10 cellular contexts compared by ENCODE assay signal in the genomic region with DNA sequence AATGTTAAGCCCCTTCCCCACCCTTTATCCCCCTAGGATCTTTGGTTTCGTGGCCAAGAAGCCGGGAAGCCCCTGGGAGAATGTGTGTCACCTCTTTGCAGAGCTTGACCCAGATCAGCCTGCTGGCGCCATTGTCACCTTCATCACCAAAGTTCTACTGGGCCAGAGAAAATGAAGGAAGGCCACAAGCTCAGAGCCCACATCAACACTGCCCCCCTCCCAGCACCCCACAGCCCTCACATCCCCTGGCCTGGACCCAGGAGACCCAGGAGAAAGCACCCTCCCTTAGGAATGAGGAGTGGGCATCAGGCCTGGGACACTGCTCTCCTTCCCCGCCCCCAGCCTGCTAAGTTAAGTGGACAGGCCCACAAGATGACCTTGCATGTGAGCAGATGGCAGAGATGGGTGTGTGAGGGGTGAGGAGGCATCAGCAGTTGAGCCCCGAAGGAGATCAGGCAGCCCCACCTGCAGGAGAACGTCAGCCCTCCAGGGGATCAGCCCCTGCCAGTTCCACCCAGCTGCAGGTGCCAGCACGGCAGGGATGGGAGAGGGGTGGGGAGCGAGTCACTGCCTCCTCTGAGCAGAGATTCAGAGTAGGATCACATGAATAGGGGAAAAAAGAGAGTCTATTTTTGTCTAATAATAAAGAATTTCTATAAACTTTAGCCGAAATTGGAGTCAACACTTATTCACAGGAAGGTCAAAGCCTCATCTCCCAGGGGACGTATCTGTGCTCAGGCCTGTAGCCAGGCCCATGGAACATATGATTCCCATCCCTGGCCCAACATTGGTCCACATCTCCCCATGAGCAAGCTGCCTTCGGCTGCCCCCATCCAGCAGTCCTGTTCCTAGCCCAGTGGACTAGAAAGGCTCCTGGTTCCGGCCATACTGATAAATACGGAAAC. TPM values are rescaled to one million over a fixed set of nuclear protein-coding genes. Genes with fewer than 3 reads are reported as not detected.
A peak's percentile ranks its signal among the peaks of the same experiment; 100 is the strongest.
DNase-seq lines count a peak whose midpoint lies in the region; TF ChIP-seq lines count a peak whose summit lies in the region.
"Had no signal": no experiment of that assay in that cellular context is flagged by ENCODE, and none has a peak within 500 bp of the region (broad histone marks: within the 10 kb centered on the region; RNA-seq: fewer than 3 reads in every experiment).

No MANE protein-coding gene starts in this region.

- H3K4me3 ChIP-seq in uterus (no peak overlapping the region), A673 (ENCODE audit: low read depth, low read length, poor library complexity, severe bottlenecking) (no peak overlapping the region)

- intact Hi-C loops in uterus (cut with DNase I; ENCODE audit: low total_unique reads) (loop anchor here (10.0 kb wide), 1 partner anchor 131 kb away; no protein-coding TSS in a partner anchor), A673 (cut with micrococcal nuclease; ENCODE audit: unreplicated experiment) (no loop called here)

- peak overlapping the region; percentile 82 to 86 for H3K27ac ChIP-seq in uterus
- no peak overlapping the region for H3K27ac ChIP-seq in A673 (ENCODE audit: low read depth, low read length, poor library complexity, severe bottlenecking)

- no peaks in the 10 kb centered on the region for H3K27me3 ChIP-seq in uterus
- H3K27me3 ChIP-seq in A673 (replicated peaks; ENCODE audit: insufficient read depth, low read depth, low read length, poor library complexity) = no peaks in the 10 kb centered on the region

- no peaks in the 10 kb centered on the region for H3K9me3 Mint-ChIP-seq in endothelial cell (ENCODE audit: unreplicated experiment)
- H3K9me3 Mint-ChIP-seq: CD4-positive, alpha-beta T cell had no signal

- peaks cover 33% of the 10 kb centered on the region for H3K4me1 Mint-ChIP-seq in endothelial cell (ENCODE audit: unreplicated experiment)

- H3K36me3 Mint-ChIP-seq in endothelial cell (ENCODE audit: low read depth, unreplicated experiment) = peaks cover 14% of the 10 kb centered on the region

- CTCF ChIA-PET in A673 (lab: Charles Lee) = interaction anchor here (0.6 to 3.0 kb wide), 3 partner anchors 68 to 444 kb away, joined by 3 to 14 read pairs (median 4); no protein-coding TSS in a partner anchor

- H3K36me3 ChIP-seq in uterus (no peaks in the 10 kb centered on the region), A673 (ENCODE audit: insufficient read depth, low read length, poor library complexity, severe bottlenecking) (peaks cover 13% of the 10 kb centered on the region)

- peak overlapping the region; percentile 37 for H3K4me3 Mint-ChIP-seq in endothelial cell (ENCODE audit: unreplicated experiment)
- H3K4me3 Mint-ChIP-seq: CD4-positive, alpha-beta T cell had no signal

- H3K9me3 ChIP-seq in uterus (no peaks in the 10 kb centered on the region), A673 (ENCODE audit: low read depth, low read length, poor library complexity, severe bottlenecking) (no peaks in the 10 kb centered on the region)

- no peak for TF ChIP-seq CTCF in endothelial cell (IDR thresholded peaks at IDR 0.05; ENCODE audit: unreplicated experiment)
- no peak for TF ChIP-seq CTCF in uterus (IDR thresholded peaks at IDR 0.05)
- no peak for TF ChIP-seq CTCF in A673 (conservative IDR thresholded peaks at IDR 0.05; ENCODE audit: low read depth, low read length)

- H3K27ac Mint-ChIP-seq in endothelial cell (ENCODE audit: unreplicated experiment) = peak overlapping the region; percentile 61
- H3K27ac Mint-ChIP-seq: CD4-positive, alpha-beta T cell had no signal

- peak; percentile 51 for DNase-seq in activated effector memory CD4-positive, alpha-beta T cell treated with anti-CD3 and anti-CD28 coated beads, Interleukin-2, amount 50 U/mL, for 16 hours
- no peak for DNase-seq in activated effector memory CD4-positive, alpha-beta T cell treated with Interleukin-2 at 50 U/mL for 16 hours
- DNase-seq in endothelial cell (ENCODE audit: low spot score) (no peak), myocyte (ENCODE audit: low read depth) (peak; percentile 68), uterus (peak; percentile 82), A673 (ENCODE audit: low spot score) (no peak), iPS-NIHi11 (ENCODE audit: low spot score) (no peak), inferior parietal cortex (ENCODE audit: extremely low spot score) (no peak)
- DNase-seq: CD4-positive, alpha-beta T cell; NCI-H1436 had no signal

- H3K4me1 ChIP-seq in uterus = peaks cover 0 to 27% of the 10 kb centered on the region in 2 donors
- no peaks in the 10 kb centered on the region for H3K4me1 ChIP-seq in A673 (ENCODE audit: insufficient read depth, low read length, poor library complexity, severe bottlenecking)

- peaks cover 22% of the 10 kb centered on the region for H3K27me3 Mint-ChIP-seq in endothelial cell (ENCODE audit: unreplicated experiment)
- H3K27me3 Mint-ChIP-seq: CD4-positive, alpha-beta T cell had no signal

- POLR2A ChIA-PET in A673 (lab: Charles Lee; ENCODE audit: low non-redundant PET) = no interaction called here

- no peak for TF ChIP-seq POLR2A in uterus (IDR thresholded peaks at IDR 0.05)

- BruUV-seq in A673 (replicated peaks; lab: Mats Ljungman, UMichigan) = no TSS peak

RNA-seq across cellular contexts. Expression of a gene that starts 14.1 kb away (rescaled TPM):
- total RNA-seq in endothelial cell (ENCODE audit: unreplicated experiment) (112 TPM), myocyte (43.8 and 59.8 TPM in 2 replicates), uterus (100 to 1,000 TPM in 2 of 4 donors, 10 to 100 TPM in 2; 64.0 to 394 (median 112) TPM), A673 (2021) (3.4 and 6.1 TPM in 2 replicates)
- 43.4 TPM for polyA plus RNA-seq in myocyte (2012)

RNA-seq across cellular contexts. Expression of a gene that starts 15.2 kb away (rescaled TPM):
- total RNA-seq in endothelial cell (ENCODE audit: unreplicated experiment) (10.5 TPM), myocyte (25.7 and 35.7 TPM in 2 replicates), uterus (10 to 100 TPM; 15.9 to 75.5 (median 28.9) TPM), A673 (2021) (17.0 and 19.3 TPM in 2 replicates)
- polyA plus RNA-seq in myocyte (2012) = 60.9 TPM

RNA-seq across cellular contexts. Expression of a gene that starts 33.5 kb away (rescaled TPM):
- total RNA-seq in endothelial cell (ENCODE audit: unreplicated experiment) (21.1 TPM), myocyte (42.5 and 49.8 TPM in 2 replicates), uterus (100 to 1,000 TPM in 3 of 4 donors, 10 to 100 TPM in 1; 48.7 to 762 (median 252) TPM), A673 (2021) (6.6 and 7.3 TPM in 2 replicates)
- polyA plus RNA-seq in myocyte (2012) = 17.4 TPM

RNA-seq across cellular contexts. Expression of a gene that starts 39.3 kb away (rescaled TPM):
- total RNA-seq in endothelial cell (ENCODE audit: unreplicated experiment) = not detected
- total RNA-seq in myocyte = not detected in 2 replicates
- not detected for polyA plus RNA-seq in myocyte (2012)
- under 1 TPM in 1 of 4 donors, not detected in 3; 0.82 TPM for total RNA-seq in uterus
- total RNA-seq in A673 (2021) = not detected in 2 replicates

RNA-seq across cellular contexts. Expression of a gene that starts 57.7 kb away (rescaled TPM):
- total RNA-seq in endothelial cell (ENCODE audit: unreplicated experiment) (629 TPM), myocyte (494 and 561 TPM in 2 replicates), uterus (1,000 to 10,000 TPM in 1 of 4 donors, 100 to 1,000 TPM in 3; 388 to 1,076 (median 585) TPM), A673 (2021) (393 and 400 TPM in 2 replicates)
- polyA plus RNA-seq in myocyte (2012) = 183 TPM

Comparison
In these comparisons a context has a peak if more than half of its experiments do, and no peak if none do; other contexts are left out.
1. DNase-seq: peak in activated effector memory CD4-positive, alpha-beta T cell treated with anti-CD3 and anti-CD28 coated beads, Interleukin-2, amount 50 U/mL, for 16 hours (single experiment), myocyte (single experiment) and uterus (2 of 2); none in activated effector memory CD4-positive, alpha-beta T cell treated with Interleukin-2 at 50 U/mL for 16 hours (single experiment), endothelial cell (single experiment), A673 (single experiment), iPS-NIHi11 (single experiment) and inferior parietal cortex (single experiment).